18 cellular contexts compared by ENCODE assay signal in the genomic region with DNA sequence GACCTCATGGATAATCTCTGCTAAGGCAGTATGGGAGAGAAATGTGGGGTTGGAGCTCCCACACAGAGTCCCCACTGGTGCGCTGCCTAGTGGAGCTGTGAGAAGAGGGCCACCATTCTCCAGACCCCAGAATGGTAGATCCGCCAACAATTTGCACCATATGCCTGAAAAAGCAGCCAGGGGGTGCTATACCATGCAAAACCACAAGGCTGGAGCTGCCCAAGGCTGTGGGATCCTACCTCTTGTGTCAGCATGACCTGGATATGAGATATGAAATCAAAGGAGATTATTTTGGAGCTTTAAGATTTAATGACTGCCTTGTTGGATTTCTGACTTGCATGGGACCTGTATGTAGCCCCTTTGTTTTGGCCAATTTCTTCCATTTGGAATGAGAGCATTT. TPM values are rescaled to one million over a fixed set of nuclear protein-coding genes. Genes with fewer than 3 reads are reported as not detected.
DNase-seq lines count a peak whose midpoint lies in the region; ATAC-seq and TF ChIP-seq lines count a peak whose summit lies in the region.
"Had no signal": no experiment of that assay in that cellular context is flagged by ENCODE, and none has a peak within 500 bp of the region (broad histone marks: within the 10 kb centered on the region; RNA-seq: fewer than 3 reads in every experiment).

No MANE protein-coding gene starts in this region.

- CTCF ChIA-PET in T-cell (lab: Charles Lee): interaction anchor here in 1 of 2 donors (0.6 kb wide), 1 partner anchor 708 kb away, joined by 3 read pairs; no protein-coding TSS in a partner anchor

- peaks cover 2% of the 10 kb centered on the region for H3K36me3 Mint-ChIP-seq in T-cell

- POLR2A ChIA-PET in T-cell (lab: Charles Lee): no interaction called here

- TF ChIP-seq CTCF in BE2C (IDR thresholded peaks at IDR 0.05; ENCODE audit: low read depth, low read length) (peak; percentile 14; the same call in 1 of the 2 replicates), epithelial cell of proximal tubule (conservative IDR thresholded peaks at IDR 0.05; ENCODE audit: low read depth, low read length) (peak; percentile 13)

- H3K27me3 Mint-ChIP-seq in T-cell: peaks cover 2 to 24% of the 10 kb centered on the region in 2 donors

- no peaks in the 10 kb centered on the region for H3K36me3 ChIP-seq in BE2C
- H3K36me3 ChIP-seq: BLaER1 treated with 17β-estradiol and CSF1 and Interleukin-3, amounts not matched to agents 10 nM and 100 nM had no signal

- ATAC-seq in HG03196 (IDR thresholded peaks at IDR 0.05; ENCODE audit: unreplicated experiment) (no peak), T-cell (replicated peaks in 1 of 4) (no peak)
- ATAC-seq: Panc1 had no signal

- no peak overlapping the region for H3K4me3 Mint-ChIP-seq in T-cell

- peaks cover 4% of the 10 kb centered on the region; the same call in 1 of the 2 replicates for H3K9me3 ChIP-seq in BE2C

- H3K27me3 ChIP-seq in BE2C: no peaks in the 10 kb centered on the region; the same call in 1 of the 2 replicates
- H3K27me3 ChIP-seq: BLaER1 treated with 17β-estradiol and CSF1 and Interleukin-3, amounts not matched to agents 10 nM and 100 nM had no signal

- no peaks in the 10 kb centered on the region for H3K4me1 Mint-ChIP-seq in T-cell

- H3K4me3 ChIP-seq in BE2C (ENCODE audit: low read depth, low read length) (no peak overlapping the region), epithelial cell of proximal tubule (ENCODE audit: low read depth, low read length) (no peak overlapping the region)
- H3K4me3 ChIP-seq: BLaER1 treated with 17β-estradiol and CSF1 and Interleukin-3, amounts not matched to agents 10 nM and 100 nM had no signal

- peaks cover 9 to 17% (median 10%) of the 10 kb centered on the region in 3 donors for H3K9me3 Mint-ChIP-seq in T-cell

- DNase-seq in DMS 273 (lab: John Stamatoyannopoulos, UW; ENCODE audit: unreplicated experiment) (peak; percentile 14), DMS 273 treated with DMSO at 0.1 percent for 48 hours (lab: John Stamatoyannopoulos, UW) (no peak), BE2C (no peak), NCI-H69 (lab: John Stamatoyannopoulos, UW) (peak; percentile 33), epithelial cell of proximal tubule (ENCODE audit: low read depth) (no peak), T-cell (no peak), DMS79 treated with DMSO at 0.1 percent for 48 hours (lab: John Stamatoyannopoulos, UW) (no peak)
- DNase-seq: DMS153, NCI-H1048, NCI-H1436 treated with DMSO at 0.1 percent for 48 hours, NCI-H2029 treated with DMSO at 0.1 percent for 48 hours, NCI-H774 had no signal

- H3K27ac Mint-ChIP-seq in T-cell: no peak overlapping the region

- H3K4me1 ChIP-seq in BE2C: no peaks in the 10 kb centered on the region
- H3K4me1 ChIP-seq: BLaER1 treated with 17β-estradiol and CSF1 and Interleukin-3, amounts not matched to agents 10 nM and 100 nM had no signal

RNA-seq across cellular contexts. Expression of gene SAMD9L, which starts 27.0 kb away (rescaled TPM):
- not detected for polyA plus RNA-seq in BE2C (2012; ENCODE audit: insufficient read depth, insufficient read length, low read depth)
- 0.07 and 0.69 TPM in 2 replicates for total RNA-seq in epithelial cell of proximal tubule
- total RNA-seq in T-cell: 10 to 100 TPM; 24.7 to 45.5 (median 32.8) TPM

RNA-seq across cellular contexts. Expression of gene HEPACAM2, which starts 51.0 kb away (rescaled TPM):
- 0.46 TPM for polyA plus RNA-seq in BE2C (2012; ENCODE audit: insufficient read depth, insufficient read length, low read depth)
- total RNA-seq in epithelial cell of proximal tubule (not detected in 2 replicates), T-cell (under 1 TPM in 1 of 5 donors, not detected in 4; 0.13 TPM)
- total RNA-seq: A172, MCF 10A, NCI-H460 had no signal

RNA-seq across cellular contexts. Expression of gene VPS50, which starts 56.9 kb away (rescaled TPM):
- 4.4 TPM for polyA plus RNA-seq in BE2C (2012; ENCODE audit: insufficient read depth, insufficient read length, low read depth)
- 14.6 and 16.2 TPM in 2 replicates for total RNA-seq in epithelial cell of proximal tubule
- 10 to 100 TPM; 27.8 to 35.4 (median 31.1) TPM for total RNA-seq in T-cell

RNA-seq across cellular contexts. Expression of gene SAMD9, which starts 57.4 kb away (rescaled TPM):
- polyA plus RNA-seq in BE2C (2012; ENCODE audit: insufficient read depth, insufficient read length, low read depth): 0.23 TPM
- total RNA-seq in epithelial cell of proximal tubule: 0.87 and 1.7 TPM in 2 replicates
- total RNA-seq in T-cell: 10 to 100 TPM; 28.2 to 42.2 (median 38.1) TPM

Comparison
In these comparisons a context has a peak if more than half of its experiments do, and no peak if none do; other contexts are left out.
1. DNase-seq: peak in DMS 273 (single experiment) and NCI-H69 (single experiment); none in DMS 273 treated with DMSO at 0.1 percent for 48 hours (single experiment), BE2C (single experiment), epithelial cell of proximal tubule (single experiment), T-cell (0 of 34) and DMS79 treated with DMSO at 0.1 percent for 48 hours (single experiment).
2. RNA of gene SAMD9L, which starts 27.0 kb away (total RNA-seq): 24.7 to 45.5 TPM in T-cell; 0.07 to 0.69 TPM in epithelial cell of proximal tubule; every median in the first group is over 10 times any median in the second.